ENCODE assay signal across 1 cellular context in the genomic region with DNA sequence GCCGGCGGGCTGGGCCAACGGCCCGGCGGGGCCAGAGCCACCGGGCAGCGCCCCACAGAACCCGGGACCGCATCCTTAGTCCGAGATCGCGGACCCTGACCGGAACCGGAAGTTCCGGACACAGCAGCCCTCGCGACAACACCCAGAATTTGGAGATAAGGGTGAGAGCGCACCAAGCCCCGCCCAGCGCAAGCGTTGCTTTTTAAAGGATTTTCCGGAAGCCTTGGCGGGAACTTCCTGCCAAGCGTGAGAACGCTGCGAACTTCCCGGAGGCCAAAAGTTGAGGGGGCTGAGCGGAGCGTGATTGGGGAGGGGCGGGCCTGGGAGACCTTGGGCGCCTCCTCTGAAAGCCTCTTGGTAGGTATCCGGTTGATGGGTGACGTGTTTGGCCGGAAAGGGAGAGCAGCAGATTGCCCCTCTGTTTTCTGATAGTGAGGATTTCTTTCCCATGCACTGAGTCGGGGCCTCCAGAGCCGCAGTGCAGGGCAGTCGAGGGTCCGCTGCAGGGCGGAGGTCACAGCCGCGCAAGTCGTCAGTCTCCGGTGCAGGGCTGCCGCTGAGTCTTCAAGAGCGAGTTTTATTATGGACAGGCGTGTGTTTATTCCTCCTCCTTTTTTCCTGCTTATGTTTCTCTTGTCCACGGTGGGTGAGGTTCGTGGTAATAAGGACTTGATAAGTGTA.
TF ChIP-seq lines count a peak whose summit lies in the region.

MTRF1L (minus strand) TSS at position 97 of the 681 bp plus-strand sequence; CDS start at position 73, 24 bp downstream.

TF ChIP-seq in K562, 482 proteins besides CTCF, POLR2A, EP300 and RAD21 (continued from another document and continues in another):
- 0 out of 2 replicates have a peak, but pooled peaks have one; percentile 8 for TF ChIP-seq CREB1 (IDR thresholded peaks at IDR 0.05)
- TF ChIP-seq CREB1 (CRISPR knock-in tag; IDR thresholded peaks at IDR 0.05), result no peak; the same call in 1 of the 2 replicates
- peak; percentile 21; the same call in 1 of the 2 replicates for TF ChIP-seq ZSCAN29 (IDR thresholded peaks at IDR 0.05)
- no peak for TF ChIP-seq ZKSCAN8 (CRISPR knock-in tag; IDR thresholded peaks at IDR 0.05)
- TF ChIP-seq RBM39 (optimal IDR thresholded peaks at IDR 0.05; ENCODE audit: low read depth, low read length), result no peak
- TF ChIP-seq ZBTB17 (CRISPR knock-in tag; IDR thresholded peaks at IDR 0.05), result 0 out of 2 replicates have a peak, but pooled peaks have one; percentile 27
- TF ChIP-seq ZNF830 (CRISPR knock-in tag; IDR thresholded peaks at IDR 0.05), result no peak
- peak in 1 of 2 experiments; percentile 37; a peak in 1 of 4 replicates for TF ChIP-seq TBL1XR1 (IDR thresholded peaks at IDR 0.05; ENCODE audit: low read length in 2 of 2)
- no peak for TF ChIP-seq FOXA1 (IDR thresholded peaks at IDR 0.05; ENCODE audit: borderline replicate concordance)
- TF ChIP-seq E2F3 (CRISPR knock-in tag; IDR thresholded peaks at IDR 0.05), result 0 out of 2 replicates have a peak, but pooled peaks have one; percentile 62
- TF ChIP-seq SIX5 (IDR thresholded peaks at IDR 0.05; ENCODE audit: borderline replicate concordance in 1 of 2, insufficient read depth in 1 of 2, low read depth in 1 of 2, low read length in 2 of 2), result no peak
- peak; percentile 70 for TF ChIP-seq TAF1 (IDR thresholded peaks at IDR 0.05; ENCODE audit: control insufficient read depth, extremely low read depth, insufficient read depth, low read length, severe bottlenecking)
- peak; percentile 96 for TF ChIP-seq ZBTB40 (IDR thresholded peaks at IDR 0.05)
- no peak for TF ChIP-seq ZBTB40 (CRISPR knock-in tag; IDR thresholded peaks at IDR 0.05)
- peak; percentile 48; the same call in 1 of the 2 replicates for TF ChIP-seq NCOA1 (IDR thresholded peaks at IDR 0.05; ENCODE audit: low read depth)
- no peak for TF ChIP-seq TRIM28 (IDR thresholded peaks at IDR 0.05)
- TF ChIP-seq ZNF79 (CRISPR knock-in tag; IDR thresholded peaks at IDR 0.05; ENCODE audit: low read depth), result peak; percentile 10; the same call in 1 of the 2 replicates
- TF ChIP-seq CBFA2T3 (IDR thresholded peaks at IDR 0.05), result 0 out of 2 replicates have a peak, but pooled peaks have one; percentile 6
- peak; percentile 19; the same call in 1 of the 2 replicates for TF ChIP-seq MXI1 (IDR thresholded peaks at IDR 0.05; ENCODE audit: low read depth, low read length)
- TF ChIP-seq HDAC1 (IDR thresholded peaks at IDR 0.05), result peak in 1 of 2 experiments; percentile 78; a peak in 1 of 4 replicates
- TF ChIP-seq, protein P1, sequence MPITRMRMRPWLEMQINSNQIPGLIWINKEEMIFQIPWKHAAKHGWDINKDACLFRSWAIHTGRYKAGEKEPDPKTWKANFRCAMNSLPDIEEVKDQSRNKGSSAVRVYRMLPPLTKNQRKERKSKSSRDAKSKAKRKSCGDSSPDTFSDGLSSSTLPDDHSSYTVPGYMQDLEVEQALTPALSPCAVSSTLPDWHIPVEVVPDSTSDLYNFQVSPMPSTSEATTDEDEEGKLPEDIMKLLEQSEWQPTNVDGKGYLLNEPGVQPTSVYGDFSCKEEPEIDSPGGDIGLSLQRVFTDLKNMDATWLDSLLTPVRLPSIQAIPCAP (CRISPR knock-in tag; IDR thresholded peaks at IDR 0.05; ENCODE audit: borderline replicate concordance), result no peak
- TF ChIP-seq GTF2A2 (tag; IDR thresholded peaks at IDR 0.05), result no peak
- TF ChIP-seq, protein P2, sequence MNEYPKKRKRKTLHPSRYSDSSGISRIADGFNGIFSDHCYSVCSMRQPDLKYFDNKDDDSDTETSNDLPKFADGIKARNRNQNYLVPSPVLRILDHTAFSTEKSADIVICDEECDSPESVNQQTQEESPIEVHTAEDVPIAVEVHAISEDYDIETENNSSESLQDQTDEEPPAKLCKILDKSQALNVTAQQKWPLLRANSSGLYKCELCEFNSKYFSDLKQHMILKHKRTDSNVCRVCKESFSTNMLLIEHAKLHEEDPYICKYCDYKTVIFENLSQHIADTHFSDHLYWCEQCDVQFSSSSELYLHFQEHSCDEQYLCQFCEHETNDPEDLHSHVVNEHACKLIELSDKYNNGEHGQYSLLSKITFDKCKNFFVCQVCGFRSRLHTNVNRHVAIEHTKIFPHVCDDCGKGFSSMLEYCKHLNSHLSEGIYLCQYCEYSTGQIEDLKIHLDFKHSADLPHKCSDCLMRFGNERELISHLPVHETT (CRISPR knock-in tag; conservative IDR thresholded peaks at IDR 0.05 in 1 of 2, IDR thresholded peaks at IDR 0.05 in 1 of 2), result peak in 1 of 2 experiments; percentile 89; a peak in 2 of 4 replicates
- no peak for TF ChIP-seq ZNF175 (CRISPR knock-in tag; IDR thresholded peaks at IDR 0.05; ENCODE audit: low read depth)
- TF ChIP-seq ZNF561 (CRISPR knock-in tag; conservative IDR thresholded peaks at IDR 0.05), result no peak
- TF ChIP-seq, protein P3, sequence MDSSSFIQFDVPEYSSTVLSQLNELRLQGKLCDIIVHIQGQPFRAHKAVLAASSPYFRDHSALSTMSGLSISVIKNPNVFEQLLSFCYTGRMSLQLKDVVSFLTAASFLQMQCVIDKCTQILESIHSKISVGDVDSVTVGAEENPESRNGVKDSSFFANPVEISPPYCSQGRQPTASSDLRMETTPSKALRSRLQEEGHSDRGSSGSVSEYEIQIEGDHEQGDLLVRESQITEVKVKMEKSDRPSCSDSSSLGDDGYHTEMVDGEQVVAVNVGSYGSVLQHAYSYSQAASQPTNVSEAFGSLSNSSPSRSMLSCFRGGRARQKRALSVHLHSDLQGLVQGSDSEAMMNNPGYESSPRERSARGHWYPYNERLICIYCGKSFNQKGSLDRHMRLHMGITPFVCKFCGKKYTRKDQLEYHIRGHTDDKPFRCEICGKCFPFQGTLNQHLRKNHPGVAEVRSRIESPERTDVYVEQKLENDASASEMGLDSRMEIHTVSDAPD (CRISPR knock-in tag; IDR thresholded peaks at IDR 0.05), result no peak
- TF ChIP-seq, protein P4, sequence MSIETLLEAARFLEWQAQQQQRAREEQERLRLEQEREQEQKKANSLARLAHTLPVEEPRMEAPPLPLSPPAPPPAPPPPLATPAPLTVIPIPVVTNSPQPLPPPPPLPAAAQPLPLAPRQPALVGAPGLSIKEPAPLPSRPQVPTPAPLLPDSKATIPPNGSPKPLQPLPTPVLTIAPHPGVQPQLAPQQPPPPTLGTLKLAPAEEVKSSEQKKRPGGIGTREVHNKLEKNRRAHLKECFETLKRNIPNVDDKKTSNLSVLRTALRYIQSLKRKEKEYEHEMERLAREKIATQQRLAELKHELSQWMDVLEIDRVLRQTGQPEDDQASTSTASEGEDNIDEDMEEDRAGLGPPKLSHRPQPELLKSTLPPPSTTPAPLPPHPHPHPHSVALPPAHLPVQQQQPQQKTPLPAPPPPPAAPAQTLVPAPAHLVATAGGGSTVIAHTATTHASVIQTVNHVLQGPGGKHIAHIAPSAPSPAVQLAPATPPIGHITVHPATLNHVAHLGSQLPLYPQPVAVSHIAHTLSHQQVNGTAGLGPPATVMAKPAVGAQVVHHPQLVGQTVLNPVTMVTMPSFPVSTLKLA (conservative IDR thresholded peaks at IDR 0.05), result peak; percentile 62 to 79
- TF ChIP-seq MAZ (CRISPR knock-in tag; conservative IDR thresholded peaks at IDR 0.05 in 1 of 2, IDR thresholded peaks at IDR 0.05 in 1 of 2), result peak in 1 of 2 experiments; percentile 88; a peak in 3 of 4 replicates
- TF ChIP-seq, protein P5, sequence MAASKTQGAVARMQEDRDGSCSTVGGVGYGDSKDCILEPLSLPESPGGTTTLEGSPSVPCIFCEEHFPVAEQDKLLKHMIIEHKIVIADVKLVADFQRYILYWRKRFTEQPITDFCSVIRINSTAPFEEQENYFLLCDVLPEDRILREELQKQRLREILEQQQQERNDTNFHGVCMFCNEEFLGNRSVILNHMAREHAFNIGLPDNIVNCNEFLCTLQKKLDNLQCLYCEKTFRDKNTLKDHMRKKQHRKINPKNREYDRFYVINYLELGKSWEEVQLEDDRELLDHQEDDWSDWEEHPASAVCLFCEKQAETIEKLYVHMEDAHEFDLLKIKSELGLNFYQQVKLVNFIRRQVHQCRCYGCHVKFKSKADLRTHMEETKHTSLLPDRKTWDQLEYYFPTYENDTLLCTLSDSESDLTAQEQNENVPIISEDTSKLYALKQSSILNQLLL (CRISPR knock-in tag; IDR thresholded peaks at IDR 0.05; ENCODE audit: borderline replicate concordance), result no peak
- TF ChIP-seq, protein P6, sequence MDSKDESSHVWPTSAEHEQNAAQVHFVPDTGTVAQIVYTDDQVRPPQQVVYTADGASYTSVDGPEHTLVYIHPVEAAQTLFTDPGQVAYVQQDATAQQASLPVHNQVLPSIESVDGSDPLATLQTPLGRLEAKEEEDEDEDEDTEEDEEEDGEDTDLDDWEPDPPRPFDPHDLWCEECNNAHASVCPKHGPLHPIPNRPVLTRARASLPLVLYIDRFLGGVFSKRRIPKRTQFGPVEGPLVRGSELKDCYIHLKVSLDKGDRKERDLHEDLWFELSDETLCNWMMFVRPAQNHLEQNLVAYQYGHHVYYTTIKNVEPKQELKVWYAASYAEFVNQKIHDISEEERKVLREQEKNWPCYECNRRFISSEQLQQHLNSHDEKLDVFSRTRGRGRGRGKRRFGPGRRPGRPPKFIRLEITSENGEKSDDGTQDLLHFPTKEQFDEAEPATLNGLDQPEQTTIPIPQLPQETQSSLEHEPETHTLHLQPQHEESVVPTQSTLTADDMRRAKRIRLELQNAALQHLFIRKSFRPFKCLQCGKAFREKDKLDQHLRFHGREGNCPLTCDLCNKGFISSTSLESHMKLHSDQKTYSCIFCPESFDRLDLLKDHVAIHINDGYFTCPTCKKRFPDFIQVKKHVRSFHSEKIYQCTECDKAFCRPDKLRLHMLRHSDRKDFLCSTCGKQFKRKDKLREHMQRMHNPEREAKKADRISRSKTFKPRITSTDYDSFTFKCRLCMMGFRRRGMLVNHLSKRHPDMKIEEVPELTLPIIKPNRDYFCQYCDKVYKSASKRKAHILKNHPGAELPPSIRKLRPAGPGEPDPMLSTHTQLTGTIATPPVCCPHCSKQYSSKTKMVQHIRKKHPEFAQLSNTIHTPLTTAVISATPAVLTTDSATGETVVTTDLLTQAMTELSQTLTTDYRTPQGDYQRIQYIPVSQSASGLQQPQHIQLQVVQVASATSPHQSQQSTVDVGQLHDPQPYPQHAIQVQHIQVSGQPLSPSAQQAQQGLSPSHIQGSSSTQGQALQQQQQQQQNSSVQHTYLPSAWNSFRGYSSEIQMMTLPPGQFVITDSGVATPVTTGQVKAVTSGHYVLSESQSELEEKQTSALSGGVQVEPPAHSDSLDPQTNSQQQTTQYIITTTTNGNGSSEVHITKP (IDR thresholded peaks at IDR 0.05; ENCODE audit: partially characterized antibody), result peak; percentile 72
- peak; percentile 90 for TF ChIP-seq E2F4 (CRISPR knock-in tag; IDR thresholded peaks at IDR 0.05; ENCODE audit: low read depth)
- no peak for TF ChIP-seq CBX3 (IDR thresholded peaks at IDR 0.05; ENCODE audit: borderline replicate concordance in 1 of 2, low read length in 2 of 2)
- peak; percentile 44; the same call in 1 of the 2 replicates for TF ChIP-seq NFRKB (IDR thresholded peaks at IDR 0.05; ENCODE audit: low read depth)
